1 cellular context compared by ENCODE assay signal in the genomic region with DNA sequence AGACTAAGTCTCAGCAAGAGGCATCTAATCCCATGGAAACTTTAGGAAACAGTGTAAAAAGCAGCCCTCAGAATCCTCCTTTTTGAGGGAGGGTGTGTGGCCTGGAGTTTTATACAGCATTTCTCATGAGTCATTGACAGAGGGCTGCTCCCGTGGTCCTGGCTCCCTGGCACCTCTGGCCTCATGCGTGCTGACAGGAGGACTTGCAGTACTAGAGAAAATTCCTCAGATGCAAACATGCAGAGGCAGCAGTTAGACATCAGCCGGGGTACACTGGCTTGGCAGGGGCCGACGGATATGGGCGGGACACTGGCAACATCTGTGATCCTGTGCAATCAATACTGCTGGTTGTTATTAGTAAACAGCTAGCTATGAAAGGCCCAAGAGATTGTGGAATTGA.
TF ChIP-seq lines count a peak whose summit lies in the region.

No MANE protein-coding gene starts in this region.

TF ChIP-seq in H1, 55 proteins besides CTCF, POLR2A, EP300 and RAD21 (continued from another document):
- TF ChIP-seq, protein P1, sequence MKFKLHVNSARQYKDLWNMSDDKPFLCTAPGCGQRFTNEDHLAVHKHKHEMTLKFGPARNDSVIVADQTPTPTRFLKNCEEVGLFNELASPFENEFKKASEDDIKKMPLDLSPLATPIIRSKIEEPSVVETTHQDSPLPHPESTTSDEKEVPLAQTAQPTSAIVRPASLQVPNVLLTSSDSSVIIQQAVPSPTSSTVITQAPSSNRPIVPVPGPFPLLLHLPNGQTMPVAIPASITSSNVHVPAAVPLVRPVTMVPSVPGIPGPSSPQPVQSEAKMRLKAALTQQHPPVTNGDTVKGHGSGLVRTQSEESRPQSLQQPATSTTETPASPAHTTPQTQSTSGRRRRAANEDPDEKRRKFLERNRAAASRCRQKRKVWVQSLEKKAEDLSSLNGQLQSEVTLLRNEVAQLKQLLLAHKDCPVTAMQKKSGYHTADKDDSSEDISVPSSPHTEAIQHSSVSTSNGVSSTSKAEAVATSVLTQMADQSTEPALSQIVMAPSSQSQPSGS (IDR thresholded peaks at IDR 0.05; ENCODE audit: low read length) = no peak
- TF ChIP-seq MAFK (IDR thresholded peaks at IDR 0.05; ENCODE audit: low read depth, low read length) (no peak), SAP30 (IDR thresholded peaks at IDR 0.05; ENCODE audit: insufficient read depth, insufficient replicate concordance, low read length) (no peak), CHD1 (IDR thresholded peaks at IDR 0.05; ENCODE audit: low read depth, low read length) (no peak), EGR1 (IDR thresholded peaks at IDR 0.05; ENCODE audit: borderline replicate concordance, low read depth, low read length) (no peak), HDAC2 (IDR thresholded peaks at IDR 0.05; ENCODE audit: borderline replicate concordance in 1 of 2, low read depth in 2 of 2, low read length in 2 of 2) (no peak), PHF8 (conservative IDR thresholded peaks at IDR 0.05; ENCODE audit: low read depth, low read length) (no peak)
- TF ChIP-seq, protein P2, sequence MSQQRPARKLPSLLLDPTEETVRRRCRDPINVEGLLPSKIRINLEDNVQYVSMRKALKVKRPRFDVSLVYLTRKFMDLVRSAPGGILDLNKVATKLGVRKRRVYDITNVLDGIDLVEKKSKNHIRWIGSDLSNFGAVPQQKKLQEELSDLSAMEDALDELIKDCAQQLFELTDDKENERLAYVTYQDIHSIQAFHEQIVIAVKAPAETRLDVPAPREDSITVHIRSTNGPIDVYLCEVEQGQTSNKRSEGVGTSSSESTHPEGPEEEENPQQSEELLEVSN (IDR thresholded peaks at IDR 0.05) = no peak
